ENCODE assay signal across 1 cellular context in the genomic region with DNA sequence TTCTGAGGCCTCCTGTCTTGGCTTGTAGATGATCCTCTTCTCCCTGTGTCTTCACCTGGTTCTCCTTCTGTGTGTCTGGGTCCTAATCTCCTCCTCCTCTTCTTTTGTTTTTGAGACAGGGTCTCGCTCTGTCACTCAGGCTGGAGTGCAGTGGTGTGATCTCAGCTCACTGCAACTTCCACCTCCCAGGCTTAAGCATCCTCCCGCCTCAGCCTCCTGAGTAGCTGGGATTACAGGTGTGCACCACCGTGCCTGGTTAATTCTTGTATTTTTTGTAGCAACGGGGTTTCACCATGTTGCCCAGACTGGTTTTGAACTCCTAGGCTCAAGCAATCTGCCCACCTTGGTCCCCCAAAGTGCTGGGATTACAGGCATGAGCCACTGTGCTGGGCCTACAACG.
TF ChIP-seq lines count a peak whose summit lies in the region.

No MANE protein-coding gene starts in this region.

TF ChIP-seq in GM12878, 131 proteins besides CTCF, POLR2A, EP300 and RAD21:
- TF ChIP-seq SMAD5 (IDR thresholded peaks at IDR 0.05; ENCODE audit: low read depth) (0 out of 2 replicates have a peak, but pooled peaks have one; percentile 50), POLR2AphosphoS5 (IDR thresholded peaks at IDR 0.05; ENCODE audit: low read length) (peak; percentile 25; the same call in 1 of the 2 replicates), POLR2AphosphoS2 (IDR thresholded peaks at IDR 0.05; ENCODE audit: low read depth, low read length) (0 out of 2 replicates have a peak, but pooled peaks have one; percentile 3)
